ENCODE assay signal across 1 cellular context in the genomic region with DNA sequence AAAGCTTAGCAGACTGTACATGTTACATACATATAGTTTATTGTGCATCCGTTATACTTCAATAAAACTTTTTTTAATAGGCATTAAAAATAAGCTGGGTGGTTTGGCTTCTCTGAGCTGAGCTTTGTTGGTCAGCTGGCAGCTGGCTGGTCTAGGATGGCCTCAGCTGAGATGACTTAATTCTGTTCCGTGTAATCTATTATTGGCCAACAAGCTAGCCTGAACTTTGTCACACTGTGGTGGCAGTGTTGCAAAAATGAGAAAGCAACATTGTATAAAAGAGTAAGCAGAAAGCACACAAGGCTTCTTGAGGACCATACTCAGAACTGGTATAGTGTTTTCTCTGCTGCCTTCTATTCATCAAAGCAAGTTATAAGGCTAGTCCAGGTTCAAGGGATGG.
TF ChIP-seq lines count a peak whose summit lies in the region.

No MANE protein-coding gene starts in this region.

TF ChIP-seq in HepG2, 621 proteins besides CTCF, POLR2A, EP300 and RAD21:
- TF ChIP-seq TARDBP (CRISPR knock-in tag; IDR thresholded peaks at IDR 0.05): no peak
- peak; percentile 32; the same call in 1 of the 2 replicates for TF ChIP-seq CEBPB (IDR thresholded peaks at IDR 0.05; ENCODE audit: borderline replicate concordance, low read depth, low read length)
- TF ChIP-seq, protein P1, sequence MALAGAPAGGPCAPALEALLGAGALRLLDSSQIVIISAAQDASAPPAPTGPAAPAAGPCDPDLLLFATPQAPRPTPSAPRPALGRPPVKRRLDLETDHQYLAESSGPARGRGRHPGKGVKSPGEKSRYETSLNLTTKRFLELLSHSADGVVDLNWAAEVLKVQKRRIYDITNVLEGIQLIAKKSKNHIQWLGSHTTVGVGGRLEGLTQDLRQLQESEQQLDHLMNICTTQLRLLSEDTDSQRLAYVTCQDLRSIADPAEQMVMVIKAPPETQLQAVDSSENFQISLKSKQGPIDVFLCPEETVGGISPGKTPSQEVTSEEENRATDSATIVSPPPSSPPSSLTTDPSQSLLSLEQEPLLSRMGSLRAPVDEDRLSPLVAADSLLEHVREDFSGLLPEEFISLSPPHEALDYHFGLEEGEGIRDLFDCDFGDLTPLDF (CRISPR knock-in tag; IDR thresholded peaks at IDR 0.05): no peak
